1 cellular context compared by ENCODE assay signal in the genomic region with DNA sequence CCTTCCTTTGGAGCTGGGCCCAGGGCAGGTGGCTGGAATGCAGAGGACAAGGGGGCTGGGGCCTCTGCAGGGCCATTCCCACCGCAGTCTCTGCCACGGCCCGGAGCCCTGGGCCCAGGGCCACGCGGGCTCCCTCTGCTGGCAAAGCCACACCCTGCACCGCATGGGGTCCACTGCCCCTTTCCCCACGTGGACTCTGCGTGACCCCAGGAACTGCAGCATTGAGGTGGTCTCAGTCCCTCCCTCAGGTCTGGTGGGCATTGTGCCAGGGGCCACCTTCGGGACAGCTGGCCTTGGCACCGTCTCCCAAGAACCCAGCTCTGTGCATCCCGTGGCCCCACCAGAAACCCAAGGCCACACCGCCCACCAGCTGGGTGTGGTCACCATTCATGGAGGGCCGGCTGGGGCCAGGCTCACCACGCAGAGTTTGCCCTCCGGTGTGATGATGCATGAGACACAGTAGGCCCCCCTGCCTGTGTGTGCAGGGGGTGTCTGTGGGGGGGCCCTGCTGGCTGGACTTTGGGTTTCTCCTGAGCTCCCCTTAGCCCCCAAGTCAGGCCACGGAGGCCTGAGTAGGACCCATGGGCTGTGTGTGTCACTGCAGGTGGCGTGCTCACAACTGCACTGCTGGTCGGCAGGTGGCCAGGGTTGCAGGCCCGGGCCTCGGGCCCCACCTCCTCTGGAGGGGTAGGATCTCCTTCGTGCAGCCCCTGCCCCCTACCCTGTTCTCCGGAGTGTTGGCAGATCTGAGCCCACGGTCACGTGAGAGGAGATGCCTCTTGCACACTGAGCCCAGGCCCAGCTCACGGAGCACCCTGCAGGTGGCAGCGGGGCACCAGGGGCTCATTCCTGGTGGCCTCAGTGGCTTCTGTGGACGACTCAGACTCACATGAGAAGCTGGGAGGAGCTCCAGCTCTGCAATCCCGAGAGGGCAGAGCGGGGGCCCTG.
A peak's percentile ranks its signal among the peaks of the same experiment; 100 is the strongest.
TF ChIP-seq lines count a peak whose summit lies in the region.

No MANE protein-coding gene starts in this region.

TF ChIP-seq in K562, 482 proteins besides CTCF, POLR2A, EP300 and RAD21 (continued from another document and continues in another):
- TF ChIP-seq, protein P1, sequence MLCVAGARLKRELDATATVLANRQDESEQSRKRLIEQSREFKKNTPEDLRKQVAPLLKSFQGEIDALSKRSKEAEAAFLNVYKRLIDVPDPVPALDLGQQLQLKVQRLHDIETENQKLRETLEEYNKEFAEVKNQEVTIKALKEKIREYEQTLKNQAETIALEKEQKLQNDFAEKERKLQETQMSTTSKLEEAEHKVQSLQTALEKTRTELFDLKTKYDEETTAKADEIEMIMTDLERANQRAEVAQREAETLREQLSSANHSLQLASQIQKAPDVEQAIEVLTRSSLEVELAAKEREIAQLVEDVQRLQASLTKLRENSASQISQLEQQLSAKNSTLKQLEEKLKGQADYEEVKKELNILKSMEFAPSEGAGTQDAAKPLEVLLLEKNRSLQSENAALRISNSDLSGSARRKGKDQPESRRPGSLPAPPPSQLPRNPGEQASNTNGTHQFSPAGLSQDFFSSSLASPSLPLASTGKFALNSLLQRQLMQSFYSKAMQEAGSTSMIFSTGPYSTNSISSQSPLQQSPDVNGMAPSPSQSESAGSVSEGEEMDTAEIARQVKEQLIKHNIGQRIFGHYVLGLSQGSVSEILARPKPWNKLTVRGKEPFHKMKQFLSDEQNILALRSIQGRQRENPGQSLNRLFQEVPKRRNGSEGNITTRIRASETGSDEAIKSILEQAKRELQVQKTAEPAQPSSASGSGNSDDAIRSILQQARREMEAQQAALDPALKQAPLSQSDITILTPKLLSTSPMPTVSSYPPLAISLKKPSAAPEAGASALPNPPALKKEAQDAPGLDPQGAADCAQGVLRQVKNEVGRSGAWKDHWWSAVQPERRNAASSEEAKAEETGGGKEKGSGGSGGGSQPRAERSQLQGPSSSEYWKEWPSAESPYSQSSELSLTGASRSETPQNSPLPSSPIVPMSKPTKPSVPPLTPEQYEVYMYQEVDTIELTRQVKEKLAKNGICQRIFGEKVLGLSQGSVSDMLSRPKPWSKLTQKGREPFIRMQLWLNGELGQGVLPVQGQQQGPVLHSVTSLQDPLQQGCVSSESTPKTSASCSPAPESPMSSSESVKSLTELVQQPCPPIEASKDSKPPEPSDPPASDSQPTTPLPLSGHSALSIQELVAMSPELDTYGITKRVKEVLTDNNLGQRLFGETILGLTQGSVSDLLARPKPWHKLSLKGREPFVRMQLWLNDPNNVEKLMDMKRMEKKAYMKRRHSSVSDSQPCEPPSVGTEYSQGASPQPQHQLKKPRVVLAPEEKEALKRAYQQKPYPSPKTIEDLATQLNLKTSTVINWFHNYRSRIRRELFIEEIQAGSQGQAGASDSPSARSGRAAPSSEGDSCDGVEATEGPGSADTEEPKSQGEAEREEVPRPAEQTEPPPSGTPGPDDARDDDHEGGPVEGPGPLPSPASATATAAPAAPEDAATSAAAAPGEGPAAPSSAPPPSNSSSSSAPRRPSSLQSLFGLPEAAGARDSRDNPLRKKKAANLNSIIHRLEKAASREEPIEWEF (CRISPR knock-in tag; IDR thresholded peaks at IDR 0.05): no peak
- TF ChIP-seq ELF1 (tag; IDR thresholded peaks at IDR 0.05) (no peak), ZNF212 (CRISPR knock-in tag; IDR thresholded peaks at IDR 0.05) (no peak), NBN (IDR thresholded peaks at IDR 0.05; ENCODE audit: low read depth) (no peak), CXXC5 (CRISPR knock-in tag; IDR thresholded peaks at IDR 0.05) (peak; percentile 43), ZNF217 (CRISPR knock-in tag; IDR thresholded peaks at IDR 0.05) (no peak), MECOM (CRISPR knock-in tag; IDR thresholded peaks at IDR 0.05) (peak; percentile 39; the same call in 1 of the 2 replicates), BMI1 (IDR thresholded peaks at IDR 0.05; ENCODE audit: low read length) (no peak), ELF2 (CRISPR knock-in tag; IDR thresholded peaks at IDR 0.05) (no peak), NR3C1 (CRISPR knock-in tag; IDR thresholded peaks at IDR 0.05) (no peak), NCOA2 (IDR thresholded peaks at IDR 0.05; ENCODE audit: partially characterized antibody in 2 of 2) (no peak), GTF2E2 (tag; IDR thresholded peaks at IDR 0.05) (no peak), RBM34 (IDR thresholded peaks at IDR 0.05; ENCODE audit: borderline replicate concordance, insufficient read depth, low read length) (no peak), ZNF140 (CRISPR knock-in tag; IDR thresholded peaks at IDR 0.05) (no peak), MEIS2 (IDR thresholded peaks at IDR 0.05; ENCODE audit: partially characterized antibody) (no peak), ZNF174 (CRISPR knock-in tag; IDR thresholded peaks at IDR 0.05) (no peak), KLF1 (tag; IDR thresholded peaks at IDR 0.05) (peak; percentile 80; the same call in 1 of the 2 replicates), TRIM24 (IDR thresholded peaks at IDR 0.05) (no peak), MTA3 (IDR thresholded peaks at IDR 0.05; ENCODE audit: borderline replicate concordance) (peak; percentile 80; the same call in 1 of the 2 replicates), SRSF7 (optimal IDR thresholded peaks at IDR 0.05; ENCODE audit: low read depth, low read length) (no peak), JUN (IDR thresholded peaks at IDR 0.05; ENCODE audit: borderline replicate concordance, low read depth, low read length) (peak; percentile 45; the same call in 1 of the 2 replicates), JUN (CRISPR knock-in tag; IDR thresholded peaks at IDR 0.05; ENCODE audit: borderline replicate concordance) (no peak), BACH1 (tag; IDR thresholded peaks at IDR 0.05) (no peak), ZNF75A (CRISPR knock-in tag; IDR thresholded peaks at IDR 0.05) (no peak), RAD51 (IDR thresholded peaks at IDR 0.05; ENCODE audit: borderline replicate concordance, low read depth) (no peak), ZBTB8A (IDR thresholded peaks at IDR 0.05; ENCODE audit: partially characterized antibody) (no peak)
- TF ChIP-seq, protein P2, sequence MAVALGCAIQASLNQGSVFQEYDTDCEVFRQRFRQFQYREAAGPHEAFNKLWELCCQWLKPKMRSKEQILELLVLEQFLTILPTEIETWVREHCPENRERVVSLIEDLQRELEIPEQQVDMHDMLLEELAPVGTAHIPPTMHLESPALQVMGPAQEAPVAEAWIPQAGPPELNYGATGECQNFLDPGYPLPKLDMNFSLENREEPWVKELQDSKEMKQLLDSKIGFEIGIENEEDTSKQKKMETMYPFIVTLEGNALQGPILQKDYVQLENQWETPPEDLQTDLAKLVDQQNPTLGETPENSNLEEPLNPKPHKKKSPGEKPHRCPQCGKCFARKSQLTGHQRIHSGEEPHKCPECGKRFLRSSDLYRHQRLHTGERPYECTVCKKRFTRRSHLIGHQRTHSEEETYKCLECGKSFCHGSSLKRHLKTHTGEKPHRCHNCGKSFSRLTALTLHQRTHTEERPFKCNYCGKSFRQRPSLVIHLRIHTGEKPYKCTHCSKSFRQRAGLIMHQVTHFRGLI (CRISPR knock-in tag; IDR thresholded peaks at IDR 0.05): no peak
- TF ChIP-seq, protein P3, sequence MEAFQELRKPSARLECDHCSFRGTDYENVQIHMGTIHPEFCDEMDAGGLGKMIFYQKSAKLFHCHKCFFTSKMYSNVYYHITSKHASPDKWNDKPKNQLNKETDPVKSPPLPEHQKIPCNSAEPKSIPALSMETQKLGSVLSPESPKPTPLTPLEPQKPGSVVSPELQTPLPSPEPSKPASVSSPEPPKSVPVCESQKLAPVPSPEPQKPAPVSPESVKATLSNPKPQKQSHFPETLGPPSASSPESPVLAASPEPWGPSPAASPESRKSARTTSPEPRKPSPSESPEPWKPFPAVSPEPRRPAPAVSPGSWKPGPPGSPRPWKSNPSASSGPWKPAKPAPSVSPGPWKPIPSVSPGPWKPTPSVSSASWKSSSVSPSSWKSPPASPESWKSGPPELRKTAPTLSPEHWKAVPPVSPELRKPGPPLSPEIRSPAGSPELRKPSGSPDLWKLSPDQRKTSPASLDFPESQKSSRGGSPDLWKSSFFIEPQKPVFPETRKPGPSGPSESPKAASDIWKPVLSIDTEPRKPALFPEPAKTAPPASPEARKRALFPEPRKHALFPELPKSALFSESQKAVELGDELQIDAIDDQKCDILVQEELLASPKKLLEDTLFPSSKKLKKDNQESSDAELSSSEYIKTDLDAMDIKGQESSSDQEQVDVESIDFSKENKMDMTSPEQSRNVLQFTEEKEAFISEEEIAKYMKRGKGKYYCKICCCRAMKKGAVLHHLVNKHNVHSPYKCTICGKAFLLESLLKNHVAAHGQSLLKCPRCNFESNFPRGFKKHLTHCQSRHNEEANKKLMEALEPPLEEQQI (IDR thresholded peaks at IDR 0.05): no peak
- TF ChIP-seq, protein P4, sequence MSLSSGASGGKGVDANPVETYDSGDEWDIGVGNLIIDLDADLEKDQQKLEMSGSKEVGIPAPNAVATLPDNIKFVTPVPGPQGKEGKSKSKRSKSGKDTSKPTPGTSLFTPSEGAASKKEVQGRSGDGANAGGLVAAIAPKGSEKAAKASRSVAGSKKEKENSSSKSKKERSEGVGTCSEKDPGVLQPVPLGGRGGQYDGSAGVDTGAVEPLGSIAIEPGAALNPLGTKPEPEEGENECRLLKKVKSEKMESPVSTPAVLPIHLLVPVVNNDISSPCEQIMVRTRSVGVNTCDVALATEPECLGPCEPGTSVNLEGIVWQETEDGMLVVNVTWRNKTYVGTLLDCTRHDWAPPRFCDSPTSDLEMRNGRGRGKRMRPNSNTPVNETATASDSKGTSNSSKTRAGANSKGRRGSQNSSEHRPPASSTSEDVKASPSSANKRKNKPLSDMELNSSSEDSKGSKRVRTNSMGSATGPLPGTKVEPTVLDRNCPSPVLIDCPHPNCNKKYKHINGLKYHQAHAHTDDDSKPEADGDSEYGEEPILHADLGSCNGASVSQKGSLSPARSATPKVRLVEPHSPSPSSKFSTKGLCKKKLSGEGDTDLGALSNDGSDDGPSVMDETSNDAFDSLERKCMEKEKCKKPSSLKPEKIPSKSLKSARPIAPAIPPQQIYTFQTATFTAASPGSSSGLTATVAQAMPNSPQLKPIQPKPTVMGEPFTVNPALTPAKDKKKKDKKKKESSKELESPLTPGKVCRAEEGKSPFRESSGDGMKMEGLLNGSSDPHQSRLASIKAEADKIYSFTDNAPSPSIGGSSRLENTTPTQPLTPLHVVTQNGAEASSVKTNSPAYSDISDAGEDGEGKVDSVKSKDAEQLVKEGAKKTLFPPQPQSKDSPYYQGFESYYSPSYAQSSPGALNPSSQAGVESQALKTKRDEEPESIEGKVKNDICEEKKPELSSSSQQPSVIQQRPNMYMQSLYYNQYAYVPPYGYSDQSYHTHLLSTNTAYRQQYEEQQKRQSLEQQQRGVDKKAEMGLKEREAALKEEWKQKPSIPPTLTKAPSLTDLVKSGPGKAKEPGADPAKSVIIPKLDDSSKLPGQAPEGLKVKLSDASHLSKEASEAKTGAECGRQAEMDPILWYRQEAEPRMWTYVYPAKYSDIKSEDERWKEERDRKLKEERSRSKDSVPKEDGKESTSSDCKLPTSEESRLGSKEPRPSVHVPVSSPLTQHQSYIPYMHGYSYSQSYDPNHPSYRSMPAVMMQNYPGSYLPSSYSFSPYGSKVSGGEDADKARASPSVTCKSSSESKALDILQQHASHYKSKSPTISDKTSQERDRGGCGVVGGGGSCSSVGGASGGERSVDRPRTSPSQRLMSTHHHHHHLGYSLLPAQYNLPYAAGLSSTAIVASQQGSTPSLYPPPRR (CRISPR knock-in tag; IDR thresholded peaks at IDR 0.05; ENCODE audit: borderline replicate concordance): no peak
- TF ChIP-seq, protein P5, sequence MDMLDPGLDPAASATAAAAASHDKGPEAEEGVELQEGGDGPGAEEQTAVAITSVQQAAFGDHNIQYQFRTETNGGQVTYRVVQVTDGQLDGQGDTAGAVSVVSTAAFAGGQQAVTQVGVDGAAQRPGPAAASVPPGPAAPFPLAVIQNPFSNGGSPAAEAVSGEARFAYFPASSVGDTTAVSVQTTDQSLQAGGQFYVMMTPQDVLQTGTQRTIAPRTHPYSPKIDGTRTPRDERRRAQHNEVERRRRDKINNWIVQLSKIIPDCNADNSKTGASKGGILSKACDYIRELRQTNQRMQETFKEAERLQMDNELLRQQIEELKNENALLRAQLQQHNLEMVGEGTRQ (CRISPR knock-in tag; IDR thresholded peaks at IDR 0.05): peak; percentile 11
- TF ChIP-seq, protein P6, sequence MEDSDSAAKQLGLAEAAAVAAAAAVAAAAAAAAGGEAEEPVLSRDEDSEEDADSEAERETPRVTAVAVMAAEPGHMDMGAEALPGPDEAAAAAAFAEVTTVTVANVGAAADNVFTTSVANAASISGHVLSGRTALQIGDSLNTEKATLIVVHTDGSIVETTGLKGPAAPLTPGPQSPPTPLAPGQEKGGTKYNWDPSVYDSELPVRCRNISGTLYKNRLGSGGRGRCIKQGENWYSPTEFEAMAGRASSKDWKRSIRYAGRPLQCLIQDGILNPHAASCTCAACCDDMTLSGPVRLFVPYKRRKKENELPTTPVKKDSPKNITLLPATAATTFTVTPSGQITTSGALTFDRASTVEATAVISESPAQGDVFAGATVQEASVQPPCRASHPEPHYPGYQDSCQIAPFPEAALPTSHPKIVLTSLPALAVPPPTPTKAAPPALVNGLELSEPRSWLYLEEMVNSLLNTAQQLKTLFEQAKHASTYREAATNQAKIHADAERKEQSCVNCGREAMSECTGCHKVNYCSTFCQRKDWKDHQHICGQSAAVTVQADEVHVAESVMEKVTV (CRISPR knock-in tag; IDR thresholded peaks at IDR 0.05): peak; percentile 67
- TF ChIP-seq, protein P7, sequence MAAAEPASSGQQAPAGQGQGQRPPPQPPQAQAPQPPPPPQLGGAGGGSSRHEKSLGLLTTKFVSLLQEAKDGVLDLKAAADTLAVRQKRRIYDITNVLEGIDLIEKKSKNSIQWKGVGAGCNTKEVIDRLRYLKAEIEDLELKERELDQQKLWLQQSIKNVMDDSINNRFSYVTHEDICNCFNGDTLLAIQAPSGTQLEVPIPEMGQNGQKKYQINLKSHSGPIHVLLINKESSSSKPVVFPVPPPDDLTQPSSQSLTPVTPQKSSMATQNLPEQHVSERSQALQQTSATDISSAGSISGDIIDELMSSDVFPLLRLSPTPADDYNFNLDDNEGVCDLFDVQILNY (CRISPR knock-in tag; IDR thresholded peaks at IDR 0.05): no peak
- TF ChIP-seq, protein P8, sequence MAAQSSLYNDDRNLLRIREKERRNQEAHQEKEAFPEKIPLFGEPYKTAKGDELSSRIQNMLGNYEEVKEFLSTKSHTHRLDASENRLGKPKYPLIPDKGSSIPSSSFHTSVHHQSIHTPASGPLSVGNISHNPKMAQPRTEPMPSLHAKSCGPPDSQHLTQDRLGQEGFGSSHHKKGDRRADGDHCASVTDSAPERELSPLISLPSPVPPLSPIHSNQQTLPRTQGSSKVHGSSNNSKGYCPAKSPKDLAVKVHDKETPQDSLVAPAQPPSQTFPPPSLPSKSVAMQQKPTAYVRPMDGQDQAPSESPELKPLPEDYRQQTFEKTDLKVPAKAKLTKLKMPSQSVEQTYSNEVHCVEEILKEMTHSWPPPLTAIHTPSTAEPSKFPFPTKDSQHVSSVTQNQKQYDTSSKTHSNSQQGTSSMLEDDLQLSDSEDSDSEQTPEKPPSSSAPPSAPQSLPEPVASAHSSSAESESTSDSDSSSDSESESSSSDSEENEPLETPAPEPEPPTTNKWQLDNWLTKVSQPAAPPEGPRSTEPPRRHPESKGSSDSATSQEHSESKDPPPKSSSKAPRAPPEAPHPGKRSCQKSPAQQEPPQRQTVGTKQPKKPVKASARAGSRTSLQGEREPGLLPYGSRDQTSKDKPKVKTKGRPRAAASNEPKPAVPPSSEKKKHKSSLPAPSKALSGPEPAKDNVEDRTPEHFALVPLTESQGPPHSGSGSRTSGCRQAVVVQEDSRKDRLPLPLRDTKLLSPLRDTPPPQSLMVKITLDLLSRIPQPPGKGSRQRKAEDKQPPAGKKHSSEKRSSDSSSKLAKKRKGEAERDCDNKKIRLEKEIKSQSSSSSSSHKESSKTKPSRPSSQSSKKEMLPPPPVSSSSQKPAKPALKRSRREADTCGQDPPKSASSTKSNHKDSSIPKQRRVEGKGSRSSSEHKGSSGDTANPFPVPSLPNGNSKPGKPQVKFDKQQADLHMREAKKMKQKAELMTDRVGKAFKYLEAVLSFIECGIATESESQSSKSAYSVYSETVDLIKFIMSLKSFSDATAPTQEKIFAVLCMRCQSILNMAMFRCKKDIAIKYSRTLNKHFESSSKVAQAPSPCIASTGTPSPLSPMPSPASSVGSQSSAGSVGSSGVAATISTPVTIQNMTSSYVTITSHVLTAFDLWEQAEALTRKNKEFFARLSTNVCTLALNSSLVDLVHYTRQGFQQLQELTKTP (IDR thresholded peaks at IDR 0.05; ENCODE audit: low read depth in 1 of 2, partially characterized antibody in 2 of 2): no peak
